ENCODE assay signal across 1 cellular context in genomic region chr3:161266731-161267150, GRCh38.
TF ChIP-seq lines count a peak whose summit lies in the region.

No MANE protein-coding gene starts in this region.

TF ChIP-seq in HepG2, 621 proteins besides CTCF, POLR2A, EP300 and RAD21 (continued from another document and continues in another):
- TF ChIP-seq GRHL1 (CRISPR knock-in tag; conservative IDR thresholded peaks at IDR 0.05) (no peak), HDAC6 (IDR thresholded peaks at IDR 0.05; ENCODE audit: low read depth, low read length) (no peak), MEIS2 (CRISPR knock-in tag; IDR thresholded peaks at IDR 0.05) (no peak), TBX2 (CRISPR knock-in tag; IDR thresholded peaks at IDR 0.05; ENCODE audit: borderline replicate concordance) (no peak), XRCC5 (optimal IDR thresholded peaks at IDR 0.05; ENCODE audit: low read length) (no peak), FOXA1 (IDR thresholded peaks at IDR 0.05) (peak; percentile 26; the same call in 1 of the 2 replicates), FOXA1 (CRISPR knock-in tag; IDR thresholded peaks at IDR 0.05) (peak; percentile 42; the same call in 1 of the 2 replicates), PATZ1 (CRISPR knock-in tag; IDR thresholded peaks at IDR 0.05) (no peak), RARA (CRISPR knock-in tag; IDR thresholded peaks at IDR 0.05) (0 out of 2 replicates have a peak, but pooled peaks have one; percentile 42), ZNF674 (CRISPR knock-in tag; IDR thresholded peaks at IDR 0.05; ENCODE audit: low read depth) (no peak), ZMAT5 (CRISPR knock-in tag; IDR thresholded peaks at IDR 0.05; ENCODE audit: borderline replicate concordance, low read depth) (no peak), ZNF781 (CRISPR knock-in tag; IDR thresholded peaks at IDR 0.05; ENCODE audit: borderline replicate concordance, not compliant biosample characterization) (no peak), JUND (CRISPR knock-in tag; IDR thresholded peaks at IDR 0.05) (no peak), NFRKB (IDR thresholded peaks at IDR 0.05) (no peak), ZNF7 (CRISPR knock-in tag; IDR thresholded peaks at IDR 0.05) (no peak), IKZF4 (CRISPR knock-in tag; IDR thresholded peaks at IDR 0.05; ENCODE audit: borderline replicate concordance, low read depth, not compliant biosample characterization) (no peak), ZNF224 (CRISPR knock-in tag; IDR thresholded peaks at IDR 0.05) (no peak), ETV5 (CRISPR knock-in tag; IDR thresholded peaks at IDR 0.05; ENCODE audit: borderline replicate concordance) (no peak), ZNF574 (CRISPR knock-in tag; IDR thresholded peaks at IDR 0.05) (no peak), ARID3A (IDR thresholded peaks at IDR 0.05; ENCODE audit: low read depth, low read length) (0 out of 2 replicates have a peak, but pooled peaks have one; percentile 23), ARID5B (CRISPR knock-in tag; IDR thresholded peaks at IDR 0.05) (peak; percentile 68), MAF1 (CRISPR knock-in tag; IDR thresholded peaks at IDR 0.05; ENCODE audit: borderline replicate concordance) (no peak), ZNF556 (CRISPR knock-in tag; IDR thresholded peaks at IDR 0.05; ENCODE audit: borderline replicate concordance) (no peak), NCOA2 (CRISPR knock-in tag; IDR thresholded peaks at IDR 0.05) (no peak), ZNF75D (CRISPR knock-in tag; IDR thresholded peaks at IDR 0.05; ENCODE audit: borderline replicate concordance) (no peak), FOSL2 (CRISPR knock-in tag; IDR thresholded peaks at IDR 0.05) (peak; percentile 73), TFDP1 (CRISPR knock-in tag; IDR thresholded peaks at IDR 0.05; ENCODE audit: borderline replicate concordance) (no peak), FOSL1 (CRISPR knock-in tag; IDR thresholded peaks at IDR 0.05; ENCODE audit: borderline replicate concordance) (peak; percentile 66; the same call in 1 of the 2 replicates), TFAP4 (IDR thresholded peaks at IDR 0.05; ENCODE audit: borderline replicate concordance, low read depth) (peak; percentile 76), HMG20A (CRISPR knock-in tag; IDR thresholded peaks at IDR 0.05; ENCODE audit: borderline replicate concordance) (peak; percentile 70; the same call in 1 of the 2 replicates), ZNF468 (CRISPR knock-in tag; IDR thresholded peaks at IDR 0.05) (no peak), ZBTB43 (CRISPR knock-in tag; conservative IDR thresholded peaks at IDR 0.05) (no peak), PHF5A (CRISPR knock-in tag; IDR thresholded peaks at IDR 0.05; ENCODE audit: low read depth, unreplicated experiment) (no peak), CENPT (CRISPR knock-in tag; IDR thresholded peaks at IDR 0.05; ENCODE audit: low read depth) (no peak), ZBTB2 (CRISPR knock-in tag; IDR thresholded peaks at IDR 0.05; ENCODE audit: low read depth) (no peak), KLF16 (CRISPR knock-in tag; IDR thresholded peaks at IDR 0.05) (no peak), ZFP90 (CRISPR knock-in tag; IDR thresholded peaks at IDR 0.05; ENCODE audit: borderline replicate concordance) (no peak), TCF7 (IDR thresholded peaks at IDR 0.05; ENCODE audit: low read depth) (no peak), GPBP1L1 (CRISPR knock-in tag; IDR thresholded peaks at IDR 0.05) (no peak), SKI (IDR thresholded peaks at IDR 0.05; ENCODE audit: partially characterized antibody) (peak; percentile 16), ZNF230 (CRISPR knock-in tag; IDR thresholded peaks at IDR 0.05) (no peak), SAFB2 (CRISPR knock-in tag; IDR thresholded peaks at IDR 0.05; ENCODE audit: borderline replicate concordance, low read depth) (no peak), SAP130 (CRISPR knock-in tag; IDR thresholded peaks at IDR 0.05; ENCODE audit: low read depth) (0 out of 2 replicates have a peak, but pooled peaks have one; percentile 30), ZNF878 (CRISPR knock-in tag; IDR thresholded peaks at IDR 0.05) (no peak), FOXP1 (IDR thresholded peaks at IDR 0.05) (peak; percentile 59; the same call in 1 of the 2 replicates), FOXP1 (CRISPR knock-in tag; IDR thresholded peaks at IDR 0.05) (peak; percentile 86)
